ENCODE assay signal across 16 cellular contexts in genomic region chr13:36151591-36151990, GRCh38. TPM values are rescaled to one million over a fixed set of nuclear protein-coding genes. Genes with fewer than 3 reads are reported as not detected.
DNase-seq lines count a peak whose midpoint lies in the region; TF ChIP-seq lines count a peak whose summit lies in the region.
"Had no signal": no experiment of that assay in that cellular context is flagged by ENCODE, and none has a peak within 500 bp of the region (broad histone marks: within the 10 kb centered on the region; RNA-seq: fewer than 3 reads in every experiment).

No MANE protein-coding gene starts in this region.

- 86% methylated on average over 1 of the region's 1 CpG; no CpG with 5 or more reads in 1 of the 2 donors for whole genome bisulfite sequencing in transverse colon (ENCODE audit: low coverage in 1 of 2), 2 donors

- H3K27ac Mint-ChIP-seq in activated CD4-positive, alpha-beta T cell treated with anti-CD3 and anti-CD28 coated beads, Interleukin-2, amount 10 ng/mL, durations not matched to agents 24 days and 14 days, result no peak overlapping the region
- H3K27ac Mint-ChIP-seq: CD14-positive monocyte; CD4-positive, alpha-beta memory T cell had no signal

- H3K4me3 Mint-ChIP-seq in activated CD4-positive, alpha-beta T cell treated with anti-CD3 and anti-CD28 coated beads, Interleukin-2, amount 10 ng/mL, durations not matched to agents 24 days and 14 days, result no peak overlapping the region
- H3K4me3 Mint-ChIP-seq: CD14-positive monocyte; CD4-positive, alpha-beta memory T cell had no signal

- peaks cover 10% of the 10 kb centered on the region for H3K27me3 Mint-ChIP-seq in activated CD4-positive, alpha-beta T cell treated with anti-CD3 and anti-CD28 coated beads, Interleukin-2, amount 10 ng/mL, durations not matched to agents 24 days and 14 days

- peak; percentile 29 for DNase-seq in activated CD4-positive, alpha-beta T cell treated with anti-CD3 and anti-CD28 coated beads, Interleukin-2, amount 10 ng/mL, durations not matched to agents 24 days and 14 days
- DNase-seq in activated CD4-positive, alpha-beta T cell treated with anti-CD3 and anti-CD28 coated beads for 4 hours, result no peak
- DNase-seq in SJCRH30 (peak; percentile 33 to 66), myocyte (ENCODE audit: low read depth) (peak; percentile 80), hypothalamus (lab: John Stamatoyannopoulos, UW) (no peak), head of caudate nucleus (no peak), transverse colon (no peak)
- DNase-seq: 8988T; CD4-positive, alpha-beta memory T cell; DMS153; GM23248; IMR-90 had no signal

- H3K27me3 ChIP-seq in SJCRH30 (no peaks in the 10 kb centered on the region), transverse colon (peaks cover 6% of the 10 kb centered on the region)
- H3K27me3 ChIP-seq: BLaER1 had no signal

- TF ChIP-seq EP300 in transverse colon (IDR thresholded peaks at IDR 0.05; ENCODE audit: low read depth), result no peak

- intact Hi-C loops in activated CD4-positive, alpha-beta T cell treated with anti-CD3 and anti-CD28 coated beads, Interleukin-2, amount 10 ng/mL, durations not matched to agents 24 days and 14 days (cut with micrococcal nuclease), result no loop called here
- intact Hi-C loops in head of caudate nucleus (cut with DNase I), result no loop called here
- intact Hi-C loops in transverse colon (cut with DNase I; ENCODE audit: low total_unique reads), result no loop called here

- H3K36me3 ChIP-seq in SJCRH30 (no peaks in the 10 kb centered on the region), transverse colon (no peaks in the 10 kb centered on the region)
- H3K36me3 ChIP-seq: BLaER1, HAP-1 had no signal

- H3K4me3 ChIP-seq in SJCRH30 (no peak overlapping the region), transverse colon (no peak overlapping the region)
- H3K4me3 ChIP-seq: BLaER1, GM23248, HAP-1 had no signal

- H3K9me3 ChIP-seq in SJCRH30 (replicated peaks) (peaks cover 3% of the 10 kb centered on the region; the same call in 1 of the 2 replicates), transverse colon (no peaks in the 10 kb centered on the region)
- H3K9me3 ChIP-seq: HAP-1 had no signal

- TF ChIP-seq POLR2A in transverse colon (IDR thresholded peaks at IDR 0.05), result no peak

- in situ Hi-C loops in transverse colon (cut with MboI; ENCODE audit: low pct_ligation_motif_present in 1 of 4, low pct_unique_long_range_greater_than_20kb in 1 of 4, low sequenced_read_pairs in 3 of 4), result no loop called here

- no peaks in the 10 kb centered on the region for H3K36me3 Mint-ChIP-seq in activated CD4-positive, alpha-beta T cell treated with anti-CD3 and anti-CD28 coated beads, Interleukin-2, amount 10 ng/mL, durations not matched to agents 24 days and 14 days (ENCODE audit: low read depth)
- H3K36me3 Mint-ChIP-seq: CD14-positive monocyte; CD4-positive, alpha-beta memory T cell had no signal

- H3K27ac ChIP-seq in SJCRH30 (no peak overlapping the region), transverse colon (no peak overlapping the region)
- H3K27ac ChIP-seq: BLaER1, GM23248 had no signal

- peaks cover 18% of the 10 kb centered on the region for H3K4me1 ChIP-seq in SJCRH30
- peaks cover 0 to 3% (median 0%) of the 10 kb centered on the region in 4 donors for H3K4me1 ChIP-seq in transverse colon
- H3K4me1 ChIP-seq: BLaER1, HAP-1 had no signal

- no peaks in the 10 kb centered on the region for H3K4me1 Mint-ChIP-seq in activated CD4-positive, alpha-beta T cell treated with anti-CD3 and anti-CD28 coated beads, Interleukin-2, amount 10 ng/mL, durations not matched to agents 24 days and 14 days
- H3K4me1 Mint-ChIP-seq: CD14-positive monocyte; CD4-positive, alpha-beta memory T cell had no signal

- H3K9me3 Mint-ChIP-seq in activated CD4-positive, alpha-beta T cell treated with anti-CD3 and anti-CD28 coated beads, Interleukin-2, amount 10 ng/mL, durations not matched to agents 24 days and 14 days, result no peaks in the 10 kb centered on the region

- no peak for TF ChIP-seq CTCF in transverse colon (IDR thresholded peaks at IDR 0.05)

RNA-seq across cellular contexts. Expression of gene DCLK1, which starts 20.4 kb away (rescaled TPM):
- total RNA-seq in activated CD4-positive, alpha-beta T cell treated with anti-CD3 and anti-CD28 coated beads, Interleukin-2, amount 10 ng/mL, durations not matched to agents 24 days and 14 days, result not detected in 2 replicates
- 17.0 and 17.9 TPM in 2 replicates for total RNA-seq in SJCRH30 (2014; rRNA removed; shearing (Covaris generic))
- total RNA-seq in myocyte, result 210 and 261 TPM in 2 replicates
- 56.6 TPM for polyA plus RNA-seq in myocyte (2012)
- total RNA-seq in transverse colon, result 10 to 100 TPM in 1 of 4 donors, 1 to 10 TPM in 3; 1.1 to 10.8 (median 6.7) TPM
- total RNA-seq: CD4-positive, alpha-beta memory T cell had no signal
- polyA plus RNA-seq: AG04450; CD14-positive monocyte; CD4-positive, alpha-beta memory T cell had no signal

Comparison
In these comparisons a context has a peak if more than half of its experiments do, and no peak if none do; other contexts are left out.
1. DNase-seq: peak in activated CD4-positive, alpha-beta T cell treated with anti-CD3 and anti-CD28 coated beads, Interleukin-2, amount 10 ng/mL, durations not matched to agents 24 days and 14 days (single experiment), SJCRH30 (2 of 2) and myocyte (single experiment); none in activated CD4-positive, alpha-beta T cell treated with anti-CD3 and anti-CD28 coated beads for 4 hours (0 of 2), hypothalamus (0 of 51), head of caudate nucleus (0 of 42) and transverse colon (single experiment).
2. RNA of gene DCLK1, which starts 20.4 kb away (total RNA-seq): 210 to 261 TPM in myocyte; 17.0 to 17.9 TPM in SJCRH30, 1.1 to 10.8 TPM in transverse colon and not detected in activated CD4-positive, alpha-beta T cell treated with anti-CD3 and anti-CD28 coated beads, Interleukin-2, amount 10 ng/mL, durations not matched to agents 24 days and 14 days; every median in the first group is over 10 times any median in the second.